ENCODE assay signal across 9 cellular contexts in the genomic region with DNA sequence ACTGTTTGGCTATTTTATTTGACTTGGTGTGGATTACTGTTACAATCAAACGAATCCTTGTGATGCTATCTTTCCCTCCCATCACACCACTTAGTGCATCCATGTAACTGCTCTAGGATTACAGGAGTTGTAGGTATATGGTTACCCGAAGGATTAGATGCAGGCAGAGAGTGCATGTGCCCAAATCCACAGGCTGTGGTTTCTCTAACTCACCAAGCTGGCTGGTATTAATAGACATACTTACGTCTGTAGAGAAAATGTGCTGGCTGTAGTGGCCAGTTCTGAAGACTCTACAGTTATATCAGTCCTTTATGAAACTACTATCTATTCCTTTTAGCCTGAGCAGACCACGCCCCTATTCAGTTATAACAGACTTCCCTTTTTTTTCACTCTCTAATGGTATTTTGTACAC.
DNase-seq lines count a peak whose midpoint lies in the region; ATAC-seq and TF ChIP-seq lines count a peak whose summit lies in the region.
"Had no signal": no experiment of that assay in that cellular context is flagged by ENCODE, and none has a peak within 500 bp of the region (broad histone marks: within the 10 kb centered on the region; RNA-seq: fewer than 3 reads in every experiment).

No MANE protein-coding gene starts in this region.

- peaks cover 19% of the 10 kb centered on the region for H3K36me3 Mint-ChIP-seq in nephron (ENCODE audit: low read depth)

- no peaks in the 10 kb centered on the region for H3K27me3 ChIP-seq in WERI-Rb-1 (ENCODE audit: insufficient read depth, low read depth, severe bottlenecking)

- ATAC-seq in GM21447 (IDR thresholded peaks at IDR 0.05; ENCODE audit: unreplicated experiment): no peak
- no peak for ATAC-seq in GM18868 (IDR thresholded peaks at IDR 0.05; ENCODE audit: unreplicated experiment)

- peaks cover 36% of the 10 kb centered on the region for H3K4me1 Mint-ChIP-seq in nephron

- H3K9me3 ChIP-seq in WERI-Rb-1 (ENCODE audit: severe bottlenecking): no peaks in the 10 kb centered on the region

- no peak for TF ChIP-seq CTCF in WERI-Rb-1 (IDR thresholded peaks at IDR 0.05; ENCODE audit: low read depth, low read length)
- no peak for TF ChIP-seq CTCF in nephron (IDR thresholded peaks at IDR 0.05; ENCODE audit: unreplicated experiment in 3 of 3)

- no peaks in the 10 kb centered on the region for H3K9me3 Mint-ChIP-seq in nephron

- peak overlapping the region; percentile 50 for H3K4me3 ChIP-seq in WERI-Rb-1 (ENCODE audit: low read depth, low read length)

- DNase-seq in DMS 273 (lab: John Stamatoyannopoulos, UW; ENCODE audit: unreplicated experiment) (peak; percentile 43), DMS 273 treated with DMSO at 0.1 percent for 48 hours (lab: John Stamatoyannopoulos, UW) (no peak), NAMALWA (ENCODE audit: low spot score) (peak; percentile 78), WERI-Rb-1 (peak; percentile 17), NCI-H2196 treated with DMSO at 0.1 percent for 48 hours (lab: John Stamatoyannopoulos, UW; ENCODE audit: unreplicated experiment) (no peak)
- DNase-seq: 8988T had no signal

- H3K4me3 Mint-ChIP-seq in nephron: peak overlapping the region; percentile 65 to 97 (median 95)

- H3K27me3 Mint-ChIP-seq in nephron (ENCODE audit: low read depth): no peaks in the 10 kb centered on the region

- peak overlapping the region; percentile 97 to 100 (median 100) for H3K27ac Mint-ChIP-seq in nephron

- H3K27ac ChIP-seq in WERI-Rb-1: peak overlapping the region; percentile 98; the same call in 1 of the 2 replicates

- H3K36me3 ChIP-seq in WERI-Rb-1: peaks cover 16% of the 10 kb centered on the region

Comparison
In these comparisons a context has a peak if more than half of its experiments do, and no peak if none do; other contexts are left out.
1. DNase-seq: peak in DMS 273 (single experiment), NAMALWA (single experiment) and WERI-Rb-1 (single experiment); none in DMS 273 treated with DMSO at 0.1 percent for 48 hours (single experiment) and NCI-H2196 treated with DMSO at 0.1 percent for 48 hours (single experiment).